ENCODE assay signal across 10 cellular contexts in the genomic region with DNA sequence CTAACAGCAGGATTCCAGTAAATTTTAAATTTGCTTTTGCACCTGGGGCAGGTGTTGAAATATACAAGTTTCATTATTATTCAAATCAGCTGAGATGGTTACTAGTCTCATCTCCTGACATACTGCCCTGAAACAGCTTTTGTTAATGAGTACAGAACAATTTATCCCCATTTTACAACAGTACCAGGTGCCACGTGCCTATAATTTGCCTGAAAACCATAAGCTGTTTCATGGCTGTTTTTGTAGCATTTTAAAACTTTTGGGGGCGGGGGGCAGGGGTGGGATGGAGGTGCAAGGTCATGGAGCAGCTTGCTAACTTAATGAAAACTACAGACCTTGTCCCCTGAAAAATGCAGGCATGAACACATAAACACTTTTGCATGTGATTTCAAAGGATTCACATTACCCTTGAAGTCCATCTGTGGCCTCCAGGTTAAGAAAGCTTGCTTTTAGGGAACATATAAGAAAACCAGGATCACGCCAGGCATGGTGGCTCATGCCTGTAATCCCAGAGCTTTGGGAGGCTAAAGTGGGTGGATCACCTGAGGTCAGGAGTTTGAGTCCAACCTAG. TPM values are rescaled to one million over a fixed set of nuclear protein-coding genes. Genes with fewer than 3 reads are reported as not detected.
DNase-seq lines count a peak whose midpoint lies in the region; ATAC-seq and TF ChIP-seq lines count a peak whose summit lies in the region.
"Had no signal": no experiment of that assay in that cellular context is flagged by ENCODE, and none has a peak within 500 bp of the region (broad histone marks: within the 10 kb centered on the region; RNA-seq: fewer than 3 reads in every experiment).

No MANE protein-coding gene starts in this region.

- H3K4me3 Mint-ChIP-seq in activated CD4-positive, alpha-beta T cell treated with anti-CD3 and anti-CD28 coated beads, Interleukin-2, amount 10 ng/mL, durations not matched to agents 24 days and 14 days, result peak overlapping the region; percentile 87
- peak overlapping the region; percentile 6 for H3K4me3 Mint-ChIP-seq in natural killer cell

- H3K27ac Mint-ChIP-seq in activated CD4-positive, alpha-beta T cell treated with anti-CD3 and anti-CD28 coated beads, Interleukin-2, amount 10 ng/mL, durations not matched to agents 24 days and 14 days, result peak overlapping the region; percentile 96
- H3K27ac Mint-ChIP-seq in natural killer cell, result peak overlapping the region; percentile 79 to 82

- peak; percentile 44 for ATAC-seq in HG02571 (IDR thresholded peaks at IDR 0.05; ENCODE audit: unreplicated experiment)
- peak; percentile 26 for ATAC-seq in HG03442 (IDR thresholded peaks at IDR 0.05; ENCODE audit: unreplicated experiment)
- peak in 2 of 3 donors; percentile 7 to 14 for ATAC-seq in natural killer cell

- H3K4me1 Mint-ChIP-seq in activated CD4-positive, alpha-beta T cell treated with anti-CD3 and anti-CD28 coated beads, Interleukin-2, amount 10 ng/mL, durations not matched to agents 24 days and 14 days, result peaks cover 63% of the 10 kb centered on the region
- H3K4me1 Mint-ChIP-seq in natural killer cell, result peaks cover 61 to 66% of the 10 kb centered on the region in 2 donors

- H3K36me3 Mint-ChIP-seq in activated CD4-positive, alpha-beta T cell treated with anti-CD3 and anti-CD28 coated beads, Interleukin-2, amount 10 ng/mL, durations not matched to agents 24 days and 14 days (ENCODE audit: low read depth), result peaks cover 43% of the 10 kb centered on the region
- H3K36me3 Mint-ChIP-seq in natural killer cell, result no peaks in the 10 kb centered on the region

- intact Hi-C loops in activated CD4-positive, alpha-beta T cell treated with anti-CD3 and anti-CD28 coated beads, Interleukin-2, amount 10 ng/mL, durations not matched to agents 24 days and 14 days (cut with micrococcal nuclease), result loop anchor here (1.0 to 5.0 kb wide), 13 partner anchors 8 to 681 kb away; partner anchors contain the start of genes CYFIP2 and HAVCR2
- intact Hi-C loops in natural killer cell (cut with micrococcal nuclease), result loop anchor here (2.0 to 10.0 kb wide), 3 partner anchors 104 to 1306 kb away; partner anchors contain the start of gene HAVCR2

- H3K9me3 Mint-ChIP-seq in activated CD4-positive, alpha-beta T cell treated with anti-CD3 and anti-CD28 coated beads, Interleukin-2, amount 10 ng/mL, durations not matched to agents 24 days and 14 days, result peaks cover 4% of the 10 kb centered on the region
- H3K9me3 Mint-ChIP-seq in natural killer cell, result peaks cover 0 to 3% of the 10 kb centered on the region in 2 donors

- no peaks in the 10 kb centered on the region for H3K27me3 Mint-ChIP-seq in activated CD4-positive, alpha-beta T cell treated with anti-CD3 and anti-CD28 coated beads, Interleukin-2, amount 10 ng/mL, durations not matched to agents 24 days and 14 days
- no peaks in the 10 kb centered on the region for H3K27me3 Mint-ChIP-seq in natural killer cell (ENCODE audit: low read depth in 2 of 2)

- DNase-seq in activated CD4-positive, alpha-beta T cell treated with anti-CD3 and anti-CD28 coated beads, Interleukin-2, amount 10 ng/mL, durations not matched to agents 24 days and 14 days, result peak; percentile 60
- no peak for DNase-seq in activated CD4-positive, alpha-beta T cell treated with anti-CD3 and anti-CD28 coated beads for 4 hours
- no peak for DNase-seq in natural killer cell
- DNase-seq in ureter (ENCODE audit: low spot score), result no peak
- no peak for DNase-seq in SKM-1 (lab: John Stamatoyannopoulos, UW; ENCODE audit: unreplicated experiment)
- no peak for DNase-seq in NCI-H1436 treated with DMSO at 0.1 percent for 48 hours (lab: John Stamatoyannopoulos, UW)
- DNase-seq: aorta, retina had no signal

- no peak for TF ChIP-seq CTCF in natural killer cell (IDR thresholded peaks at IDR 0.05)

RNA-seq across cellular contexts. Expression of gene TIMD4, which starts 42.1 kb away (rescaled TPM):
- total RNA-seq in activated CD4-positive, alpha-beta T cell treated with anti-CD3 and anti-CD28 coated beads, Interleukin-2, amount 10 ng/mL, durations not matched to agents 24 days and 14 days, result 13.9 and 15.1 TPM in 2 replicates
- 1 to 10 TPM; 2.6 to 3.6 (median 3.0) TPM for total RNA-seq in natural killer cell
- 1.2 TPM for total RNA-seq in ureter
